ENCODE assay signal across 1 cellular context in genomic region chr7:138460649-138461607, GRCh38.
TF ChIP-seq lines count a peak whose summit lies in the region.

No MANE protein-coding gene starts in this region.

TF ChIP-seq in K562, 482 proteins besides CTCF, POLR2A, EP300 and RAD21 (continued from another document and continues in another):
- TF ChIP-seq GMEB1 (CRISPR knock-in tag; IDR thresholded peaks at IDR 0.05) (peak; percentile 41; the same call in 1 of the 2 replicates), RBM14 (IDR thresholded peaks at IDR 0.05; ENCODE audit: borderline replicate concordance, insufficient read depth, low read depth, low read length) (0 out of 2 replicates have a peak, but pooled peaks have one; percentile 35), CHD2 (IDR thresholded peaks at IDR 0.05; ENCODE audit: low read depth, low read length) (peak; percentile 45; the same call in 1 of the 2 replicates), NFYB (IDR thresholded peaks at IDR 0.05; ENCODE audit: extremely low read depth, insufficient read length) (no peak), RBM15 (IDR thresholded peaks at IDR 0.05; ENCODE audit: insufficient read depth, low read length) (no peak), NR0B1 (IDR thresholded peaks at IDR 0.05; ENCODE audit: partially characterized antibody) (no peak), SREBF2 (CRISPR knock-in tag; IDR thresholded peaks at IDR 0.05) (no peak), CREBBP (IDR thresholded peaks at IDR 0.05; ENCODE audit: low read depth, low read length) (no peak), PATZ1 (CRISPR knock-in tag; IDR thresholded peaks at IDR 0.05; ENCODE audit: borderline replicate concordance) (no peak), ZNF184 (CRISPR knock-in tag; IDR thresholded peaks at IDR 0.05) (no peak), TGIF2 (CRISPR knock-in tag; IDR thresholded peaks at IDR 0.05) (peak; percentile 97; the same call in 1 of the 2 replicates), CTBP1 (IDR thresholded peaks at IDR 0.05; ENCODE audit: borderline replicate concordance) (peak; percentile 65; the same call in 1 of the 2 replicates), FUS (optimal IDR thresholded peaks at IDR 0.05; ENCODE audit: low read depth, low read length) (no peak), ZNF407 (IDR thresholded peaks at IDR 0.05; ENCODE audit: low read depth) (no peak), HDAC1 (IDR thresholded peaks at IDR 0.05) (peak in 1 of 2 experiments; percentile 65; a peak in 2 of 4 replicates), ATF6 (CRISPR knock-in tag; IDR thresholded peaks at IDR 0.05) (no peak), MXD1 (CRISPR knock-in tag; IDR thresholded peaks at IDR 0.05; ENCODE audit: borderline replicate concordance, poor library complexity, severe bottlenecking) (no peak), ARID2 (IDR thresholded peaks at IDR 0.05) (peak; percentile 27; the same call in 1 of the 2 replicates), ATF7 (IDR thresholded peaks at IDR 0.05) (peak; percentile 65), TFAP4 (CRISPR knock-in tag; IDR thresholded peaks at IDR 0.05; ENCODE audit: borderline replicate concordance) (peak; percentile 81), TFE3 (CRISPR knock-in tag; IDR thresholded peaks at IDR 0.05) (no peak), PRPF4 (IDR thresholded peaks at IDR 0.05; ENCODE audit: insufficient read depth, low read depth, low read length, poor library complexity, severe bottlenecking) (no peak), SIRT6 (IDR thresholded peaks at IDR 0.05; ENCODE audit: low read depth, low read length) (no peak), VEZF1 (CRISPR knock-in tag; IDR thresholded peaks at IDR 0.05) (no peak), ZNF384 (IDR thresholded peaks at IDR 0.05; ENCODE audit: low read depth, low read length) (no peak), TCF3 (CRISPR knock-in tag; IDR thresholded peaks at IDR 0.05) (0 out of 2 replicates have a peak, but pooled peaks have one; percentile 28), MXI1 (IDR thresholded peaks at IDR 0.05; ENCODE audit: low read depth, low read length) (no peak), CREM (IDR thresholded peaks at IDR 0.05; ENCODE audit: low read depth) (peak; percentile 81), ZZZ3 (IDR thresholded peaks at IDR 0.05) (no peak), YBX1 (IDR thresholded peaks at IDR 0.05) (no peak), RHOXF2B (CRISPR knock-in tag; conservative IDR thresholded peaks at IDR 0.05) (no peak), SNAPC5 (CRISPR knock-in tag; IDR thresholded peaks at IDR 0.05) (no peak), ZNF212 (CRISPR knock-in tag; IDR thresholded peaks at IDR 0.05) (no peak), GTF3C2 (IDR thresholded peaks at IDR 0.05; ENCODE audit: borderline replicate concordance, extremely low read depth, insufficient read length) (no peak)
